8 cellular contexts compared by ENCODE assay signal in the genomic region with DNA sequence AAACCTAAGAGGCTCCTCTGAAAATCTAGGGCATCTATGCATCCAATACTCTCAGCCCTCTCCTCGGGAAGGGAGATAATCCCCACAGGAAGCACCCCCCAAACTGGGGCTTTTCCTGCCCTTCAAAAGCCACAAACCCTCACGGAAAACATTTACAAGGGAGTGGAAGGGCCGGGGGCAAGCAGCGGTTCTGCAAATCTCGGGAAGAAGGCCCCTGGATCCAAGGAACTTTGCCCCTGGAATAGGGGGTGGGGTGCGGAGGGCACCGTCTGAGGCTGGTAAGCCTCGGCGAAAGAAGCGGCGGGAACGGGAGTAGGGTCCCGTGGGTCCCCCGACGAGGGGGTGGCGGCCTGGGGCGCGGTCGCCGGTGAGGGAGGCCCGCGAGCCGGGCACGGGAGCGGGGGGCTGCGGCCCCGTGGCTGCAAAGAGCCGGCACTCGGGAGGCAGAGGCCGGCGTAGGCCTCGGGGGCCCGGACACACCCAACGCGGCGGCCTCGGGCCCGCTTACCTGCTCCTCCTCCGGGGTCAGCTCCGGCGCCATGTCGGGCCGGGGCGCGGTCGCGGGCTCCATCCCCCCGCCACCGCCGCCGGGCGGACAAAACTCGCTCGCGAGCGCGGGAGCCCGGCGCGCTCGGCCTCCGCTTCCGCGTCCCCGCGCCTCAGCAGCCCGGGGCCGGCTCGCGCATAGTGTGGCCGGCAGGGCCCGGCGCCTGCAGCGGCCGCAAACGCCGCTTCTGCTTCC. TPM values are rescaled to one million over a fixed set of nuclear protein-coding genes. Genes with fewer than 3 reads are reported as not detected.
DNase-seq lines count a peak whose midpoint lies in the region; ATAC-seq and TF ChIP-seq lines count a peak whose summit lies in the region.

No MANE protein-coding gene starts in this region.

- H4K5ac ChIP-seq in mesendoderm (ENCODE audit: low read length) = no peak overlapping the region

- H3K27ac Mint-ChIP-seq in activated B cell treated with CpG ODN at 0.5 μM for 24 hours = peak overlapping the region; percentile 82

- peaks cover 2% of the 10 kb centered on the region for H3K79me1 ChIP-seq in mesendoderm (ENCODE audit: low read length)

- peaks cover 9% of the 10 kb centered on the region for H3K4me1 ChIP-seq in ectodermal cell (ENCODE audit: control insufficient read depth, insufficient read depth, low read length)
- H3K4me1 ChIP-seq in mesendoderm (ENCODE audit: control insufficient read depth, low read depth, low read length) = peaks cover 9% of the 10 kb centered on the region
- peaks cover 4 to 13% of the 10 kb centered on the region in 2 donors for H3K4me1 ChIP-seq in thyroid gland

- H3K27me3 Mint-ChIP-seq in activated B cell treated with CpG ODN at 0.5 μM for 24 hours = no peaks in the 10 kb centered on the region

- H3K36me3 ChIP-seq in ectodermal cell (ENCODE audit: control insufficient read depth, insufficient read depth, low read length) = no peaks in the 10 kb centered on the region
- no peaks in the 10 kb centered on the region for H3K36me3 ChIP-seq in mesendoderm (ENCODE audit: control insufficient read depth, insufficient read depth, low read length)
- H3K36me3 ChIP-seq in thyroid gland = no peaks in the 10 kb centered on the region

- H3K4ac ChIP-seq in mesendoderm (ENCODE audit: low read depth, low read length) = peak overlapping the region; percentile 99

- H2BK120ac ChIP-seq in mesendoderm (ENCODE audit: low read depth, low read length) = peak overlapping the region; percentile 94

- DNase-seq in DMS53 (lab: John Stamatoyannopoulos, UW) (peak; percentile 62), DMS53 treated with DMSO at 0.1 percent for 48 hours (lab: John Stamatoyannopoulos, UW; ENCODE audit: unreplicated experiment) (no peak), HK-2 (ENCODE audit: unreplicated experiment) (peak; percentile 23), activated B cell treated with CpG ODN at 0.5 μM for 24 hours (peak; percentile 52), mesendoderm (peak; percentile 19), thyroid gland (peak; percentile 15 to 26), middle frontal gyrus (ENCODE audit: extremely low spot score, low spot score) (no peak)

- H3K56ac ChIP-seq in mesendoderm (ENCODE audit: low read length) = peak overlapping the region; percentile 87

- peaks cover 26% of the 10 kb centered on the region for H3K4me1 Mint-ChIP-seq in activated B cell treated with CpG ODN at 0.5 μM for 24 hours

- H3K4me3 ChIP-seq in ectodermal cell (ENCODE audit: insufficient read depth, low read depth, low read length) (peak overlapping the region; percentile 79), mesendoderm (ENCODE audit: low read length) (peak overlapping the region; percentile 97), thyroid gland (replicated peaks in 1 of 3) (peak overlapping the region; percentile 41 to 99 (median 93))

- CTCF ChIA-PET in activated B cell treated with CpG ODN at 0.5 μM for 24 hours (lab: Charles Lee) = interaction anchor here (0.7 to 1.4 kb wide), 4 partner anchors 62 to 211 kb away, joined by 3 to 6 read pairs (median 4); partner anchors contain the start of gene IMP3

- H3K36me3 Mint-ChIP-seq in activated B cell treated with CpG ODN at 0.5 μM for 24 hours (ENCODE audit: low read depth) = peaks cover 4% of the 10 kb centered on the region

- H3K79me2 ChIP-seq in mesendoderm (ENCODE audit: control insufficient read depth, insufficient read depth, low read length) = peaks cover 40% of the 10 kb centered on the region

- POLR2A ChIA-PET in activated B cell treated with CpG ODN at 0.5 μM for 24 hours (lab: Charles Lee) = interaction anchor here (0.5 to 2.8 kb wide), 9 partner anchors 29 to 1107 kb away, joined by 4 to 34 read pairs (median 10); partner anchors contain the start of genes IMP3, MAN2C1, SIN3A and SNUPN

- H3K9ac ChIP-seq in mesendoderm (ENCODE audit: low read length) = peak overlapping the region; percentile 98

- no peaks in the 10 kb centered on the region for H3K9me3 Mint-ChIP-seq in activated B cell treated with CpG ODN at 0.5 μM for 24 hours

- no peaks in the 10 kb centered on the region for H3K27me3 ChIP-seq in ectodermal cell (ENCODE audit: control insufficient read depth, insufficient read depth, low read length, poor library complexity, severe bottlenecking)
- no peaks in the 10 kb centered on the region for H3K27me3 ChIP-seq in mesendoderm (ENCODE audit: insufficient read depth, low read length, poor library complexity)
- no peaks in the 10 kb centered on the region for H3K27me3 ChIP-seq in thyroid gland

- TF ChIP-seq POLR2A in thyroid gland (IDR thresholded peaks at IDR 0.05) = no peak

- peak overlapping the region; percentile 82 for H3K4me2 ChIP-seq in mesendoderm (ENCODE audit: low read length)

- intact Hi-C loops in activated B cell treated with CpG ODN at 0.5 μM for 24 hours (cut with micrococcal nuclease) = loop anchor here (2.0 kb wide), 2 partner anchors 62 to 128 kb away; partner anchors contain the start of genes IMP3 and SIN3A
- intact Hi-C loops in thyroid gland (cut with DNase I) = no loop called here

- H2BK5ac ChIP-seq in mesendoderm (ENCODE audit: low read length) = peak overlapping the region; percentile 55

- peak overlapping the region; percentile 45 for H2AK5ac ChIP-seq in mesendoderm (ENCODE audit: low read length)

- H3K23ac ChIP-seq in mesendoderm (ENCODE audit: low read length) = peak overlapping the region; percentile 1

- peak; percentile 45 for ATAC-seq in activated B cell treated with CpG ODN at 0.5 μM for 24 hours (ENCODE audit: low read depth)

- H3K27ac ChIP-seq in ectodermal cell (ENCODE audit: insufficient read depth, low read depth, low read length, poor library complexity, severe bottlenecking) = peak overlapping the region; percentile 16
- H3K27ac ChIP-seq in mesendoderm (ENCODE audit: low read depth, low read length) = peak overlapping the region; percentile 99
- H3K27ac ChIP-seq in thyroid gland = peak overlapping the region; percentile 64 to 95 (median 92)

- H3K9me3 ChIP-seq in ectodermal cell (ENCODE audit: control insufficient read depth, low read length) = no peaks in the 10 kb centered on the region
- no peaks in the 10 kb centered on the region for H3K9me3 ChIP-seq in thyroid gland

- peak overlapping the region; percentile 99 for H3K18ac ChIP-seq in mesendoderm (ENCODE audit: low read length)

- H4K8ac ChIP-seq in mesendoderm (ENCODE audit: low read depth, low read length) = peak overlapping the region; percentile 100

- WGBS in ectodermal cell, 2 experiments = 0% methylated on average over 77 of the region's 77 CpGs
- WGBS in mesendoderm (ENCODE audit: extremely low coverage, insufficient coverage, low lambda C conversion rate) = no CpG with 5 or more reads among the region's 77 CpGs
- 0 to 1% methylated on average over 28 of the region's 77 CpGs for WGBS in thyroid gland, 2 donors

- peak overlapping the region; percentile 93 for H2BK15ac ChIP-seq in mesendoderm (replicated peaks; ENCODE audit: low read depth)

- TF ChIP-seq CTCF in activated B cell treated with CpG ODN at 0.5 μM for 24 hours (IDR thresholded peaks at IDR 0.05) (no peak), thyroid gland (IDR thresholded peaks at IDR 0.05) (no peak)

- H3K4me3 Mint-ChIP-seq in activated B cell treated with CpG ODN at 0.5 μM for 24 hours = peak overlapping the region; percentile 92

RNA-seq across cellular contexts. Expression of gene PTPN9, which starts 0.7 kb away (rescaled TPM):
- total RNA-seq in activated B cell treated with CpG ODN at 0.5 μM for 24 hours = 18.2 and 19.2 TPM in 2 replicates
- 14.6 TPM for polyA plus RNA-seq in ectodermal cell (2013, experiment 1 of 4)
- 14.3 TPM for polyA plus RNA-seq in ectodermal cell (2013, experiment 2 of 4)
- 10.9 TPM for polyA plus RNA-seq in ectodermal cell (2013, experiment 3 of 4)
- 11.6 TPM for polyA plus RNA-seq in ectodermal cell (2013, experiment 4 of 4)
- polyA plus RNA-seq in mesendoderm (2013, experiment 1 of 2) = 33.3 TPM
- polyA plus RNA-seq in mesendoderm (2013, experiment 2 of 2) = 33.4 TPM
- total RNA-seq in thyroid gland = 10 to 100 TPM; 66.4 to 83.5 (median 73.6) TPM

RNA-seq across cellular contexts. Expression of gene SNUPN, which starts 47.1 kb away (rescaled TPM):
- total RNA-seq in activated B cell treated with CpG ODN at 0.5 μM for 24 hours (20.5 and 20.8 TPM in 2 replicates), thyroid gland (10 to 100 TPM; 24.7 to 31.8 (median 27.8) TPM)
- polyA plus RNA-seq in ectodermal cell (2013, experiment 1 of 4) = 22.0 TPM
- polyA plus RNA-seq in ectodermal cell (2013, experiment 2 of 4) = 20.8 TPM
- polyA plus RNA-seq in ectodermal cell (2013, experiment 3 of 4) = 18.3 TPM
- 19.8 TPM for polyA plus RNA-seq in ectodermal cell (2013, experiment 4 of 4)
- 23.3 TPM for polyA plus RNA-seq in mesendoderm (2013, experiment 1 of 2)
- 23.1 TPM for polyA plus RNA-seq in mesendoderm (2013, experiment 2 of 2)

Comparison
In these comparisons a context has a peak if more than half of its experiments do, and no peak if none do; other contexts are left out.
1. DNase-seq: peak in DMS53 (single experiment), HK-2 (single experiment), activated B cell treated with CpG ODN at 0.5 μM for 24 hours (single experiment), mesendoderm (single experiment) and thyroid gland (2 of 2); none in DMS53 treated with DMSO at 0.1 percent for 48 hours (single experiment) and middle frontal gyrus (single experiment).
2. H3K27ac ChIP-seq: peak in every context shown above with its lines; median percentile 99 in mesendoderm; 92 in thyroid gland; 16 in ectodermal cell.
3. Peak in every context shown above with its lines, with median percentiles within 50 percentile points of each other: H3K4me3 ChIP-seq.